In the genomic region with DNA sequence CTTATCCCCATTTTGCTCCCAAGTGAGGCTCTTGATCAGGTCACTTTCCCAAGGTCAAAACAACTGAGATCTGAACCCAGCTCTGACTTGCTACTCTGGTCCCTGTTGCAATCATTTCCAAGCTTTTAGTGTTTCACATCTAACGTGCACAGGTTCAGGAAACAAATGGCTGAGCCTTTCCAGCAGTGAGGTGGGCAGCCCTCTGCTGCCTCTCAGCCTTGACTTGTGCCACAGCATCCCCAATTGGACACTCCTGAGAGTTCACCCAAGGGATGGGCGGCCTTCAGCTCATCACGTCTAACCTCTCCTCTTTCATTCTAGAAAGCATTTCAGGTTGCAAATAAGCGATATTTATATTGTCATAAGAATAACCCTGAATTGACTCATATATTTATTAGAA, we compare ENCODE assay signal across 1 cellular context.
TF ChIP-seq lines count a peak whose summit lies in the region.

No MANE protein-coding gene starts in this region.

TF ChIP-seq in H1, 55 proteins besides CTCF, POLR2A, EP300 and RAD21:
- TF ChIP-seq RXRA (IDR thresholded peaks at IDR 0.05; ENCODE audit: insufficient read depth, low read depth, low read length) (no peak), RBBP5 (IDR thresholded peaks at IDR 0.05; ENCODE audit: borderline replicate concordance, low read depth, low read length) (no peak), BRCA1 (IDR thresholded peaks at IDR 0.05; ENCODE audit: low read depth, low read length) (no peak), TAF7 (optimal IDR thresholded peaks at IDR 0.05; ENCODE audit: borderline replicate concordance, low read depth, low read length) (no peak)
